Comparison of ENCODE assay signal across 8 cellular contexts in the genomic region with DNA sequence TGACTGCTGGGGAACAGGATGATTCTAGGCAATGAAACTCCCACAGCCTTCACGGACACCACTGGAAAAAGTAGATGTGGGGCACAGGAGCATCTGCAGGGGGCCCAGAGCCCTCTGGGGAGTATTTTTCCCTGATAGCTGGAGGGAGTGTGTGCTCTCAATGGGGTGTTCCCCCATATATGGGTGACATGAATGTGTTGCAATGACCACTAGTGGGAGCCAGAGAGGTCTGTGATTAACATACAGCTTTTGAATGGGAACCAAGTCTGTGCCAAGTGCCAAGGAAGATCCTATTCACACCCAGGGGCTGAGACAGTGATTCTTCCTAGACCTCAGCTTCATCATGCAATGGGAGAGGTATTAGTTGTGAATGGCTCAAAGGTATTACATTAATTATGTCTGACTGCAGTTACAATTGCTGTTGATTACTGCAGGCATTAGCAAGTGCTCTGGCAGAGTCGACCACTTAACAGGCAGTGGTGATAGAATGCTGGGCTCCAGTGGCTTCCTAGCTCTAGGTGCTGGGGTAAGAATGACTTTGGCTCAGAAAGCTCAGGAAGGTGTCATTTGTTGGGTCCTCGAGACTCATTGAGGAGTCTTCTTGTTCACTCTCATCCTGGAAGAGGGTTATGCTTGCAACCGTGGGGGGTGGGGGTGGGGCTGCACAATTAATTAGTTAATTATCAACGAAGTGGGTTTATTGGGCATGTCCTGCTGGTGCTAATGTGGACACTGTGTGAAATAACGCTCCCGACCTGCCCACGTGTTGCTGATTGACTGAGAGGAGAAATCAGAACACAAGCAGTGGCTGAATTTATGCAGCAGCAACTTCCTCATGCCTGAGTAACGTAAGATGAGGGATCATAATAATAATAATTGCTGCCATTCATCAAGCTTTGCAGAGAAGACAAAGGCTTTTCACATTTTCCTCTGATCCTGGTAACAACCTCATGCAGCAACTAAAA.
A peak's percentile ranks its signal among the peaks of the same experiment; 100 is the strongest.
DNase-seq lines count a peak whose midpoint lies in the region; ATAC-seq and TF ChIP-seq lines count a peak whose summit lies in the region.

No MANE protein-coding gene starts in this region.

- H4K20me1 ChIP-seq in SK-N-SH (ENCODE audit: insufficient read depth), result no peaks in the 10 kb centered on the region

- ATAC-seq in GM19452 (IDR thresholded peaks at IDR 0.05; ENCODE audit: unreplicated experiment), result peak; percentile 57

- DNase-seq in Caki2 (ENCODE audit: low read depth), result peak; percentile 50
- peak; percentile 78 for DNase-seq in SK-N-SH
- DNase-seq in cardiac fibroblast (ENCODE audit: low read depth in 2 of 2), result peak; percentile 74 to 76
- DNase-seq in kidney glomerular epithelial cell (lab: John Stamatoyannopoulos, UW), result peak; percentile 30
- DNase-seq in stimulated activated CD4-positive, alpha-beta T cell treated with anti-CD3 and anti-CD28 coated beads, Interleukin-2, amount 100 ng/mL, for 48 hours, result peak; percentile 43 to 56
- DNase-seq in OCI-M2 (lab: John Stamatoyannopoulos, UW; ENCODE audit: unreplicated experiment), result no peak

- no peaks in the 10 kb centered on the region for H3F3A ChIP-seq in SK-N-SH (replicated peaks; ENCODE audit: insufficient read depth)

- no peaks in the 10 kb centered on the region for H3K9me3 ChIP-seq in SK-N-SH

- WGBS in SK-N-SH (ENCODE audit: low lambda C conversion rate), result 44% methylated on average over 9 of the region's 9 CpGs

- no peaks in the 10 kb centered on the region for H3K79me2 ChIP-seq in SK-N-SH (ENCODE audit: insufficient read depth)

- H3K4me3 ChIP-seq in SK-N-SH (ENCODE audit: low read depth in 2 of 2, low read length in 1 of 2) (no peak overlapping the region), cardiac fibroblast (replicated peaks in 1 of 2; ENCODE audit: low read depth in 2 of 2, low read length in 2 of 2) (no peak overlapping the region)

- H3K9ac ChIP-seq in SK-N-SH, result no peak overlapping the region

- H3K4me1 ChIP-seq in SK-N-SH (ENCODE audit: control insufficient read depth in 1 of 2, insufficient read depth in 2 of 2, low read depth in 1 of 2, low read length in 1 of 2), result peaks cover 7 to 81% of the 10 kb centered on the region in 2 experiments; a peak in 2 of 4 replicates

- H3K4me2 ChIP-seq in SK-N-SH, result no peak overlapping the region

- in situ Hi-C loops in Caki2 (cut with HindIII; ENCODE audit: low pct_unique_long_range_greater_than_20kb, low sequenced_read_pairs), result no loop called here

- TF ChIP-seq CTCF in LNCAP (IDR thresholded peaks at IDR 0.05), result peak; percentile 79
- TF ChIP-seq CTCF in SK-N-SH (IDR thresholded peaks at IDR 0.05), result peak; percentile 95
- TF ChIP-seq CTCF in cardiac fibroblast (IDR thresholded peaks at IDR 0.05; ENCODE audit: low read depth, low read length), result peak; percentile 77

- POLR2A ChIA-PET in SK-N-SH (lab: Yijun Ruan, JAX), result interaction anchor here (0.7 to 2.3 kb wide), 6 partner anchors 11 to 260 kb away, joined by 3 to 10 read pairs (median 4); no protein-coding TSS in a partner anchor

- TF ChIP-seq EP300 in SK-N-SH (IDR thresholded peaks at IDR 0.05; ENCODE audit: borderline replicate concordance in 1 of 2, low read depth in 1 of 2, low read length in 1 of 2), result no peak

- peak overlapping the region in 1 of 2 experiments; percentile 93; a peak in 2 of 4 replicates for H3K27ac ChIP-seq in SK-N-SH (ENCODE audit: low read depth in 2 of 2, low read length in 1 of 2)

- peak; percentile 73 for TF ChIP-seq RAD21 in SK-N-SH (IDR thresholded peaks at IDR 0.05; ENCODE audit: low read length)

- CTCF ChIA-PET in SK-N-SH (lab: Yijun Ruan, JAX), result interaction anchor here (0.5 to 6.3 kb wide), 101 partner anchors 8 to 764 kb away, joined by 3 to 91 read pairs (median 5); a partner anchor contains a TSS

- no peak overlapping the region for H2AFZ ChIP-seq in SK-N-SH (ENCODE audit: low read depth)

- H3K27me3 ChIP-seq in SK-N-SH (ENCODE audit: insufficient read depth), result no peaks in the 10 kb centered on the region

- H3K9me2 ChIP-seq in SK-N-SH, result no peaks in the 10 kb centered on the region

- H3K36me3 ChIP-seq in SK-N-SH (replicated peaks in 1 of 2; ENCODE audit: control insufficient read depth in 1 of 2, insufficient read depth in 2 of 2, low read length in 1 of 2), result peaks cover 0 to 7% of the 10 kb centered on the region in 2 experiments

TF ChIP-seq in SK-N-SH, 30 proteins besides CTCF, POLR2A, EP300 and RAD21:
- TF ChIP-seq YY1 (IDR thresholded peaks at IDR 0.05; ENCODE audit: low read depth) (no peak), SMC3 (IDR thresholded peaks at IDR 0.05; ENCODE audit: low read depth, low read length) (peak; percentile 62), TCF12 (IDR thresholded peaks at IDR 0.05) (no peak), EZH2phosphoT487 (IDR thresholded peaks at IDR 0.05; ENCODE audit: borderline replicate concordance, low read depth) (no peak), NFIC (IDR thresholded peaks at IDR 0.05; ENCODE audit: borderline replicate concordance) (no peak)
- TF ChIP-seq, protein P1, sequence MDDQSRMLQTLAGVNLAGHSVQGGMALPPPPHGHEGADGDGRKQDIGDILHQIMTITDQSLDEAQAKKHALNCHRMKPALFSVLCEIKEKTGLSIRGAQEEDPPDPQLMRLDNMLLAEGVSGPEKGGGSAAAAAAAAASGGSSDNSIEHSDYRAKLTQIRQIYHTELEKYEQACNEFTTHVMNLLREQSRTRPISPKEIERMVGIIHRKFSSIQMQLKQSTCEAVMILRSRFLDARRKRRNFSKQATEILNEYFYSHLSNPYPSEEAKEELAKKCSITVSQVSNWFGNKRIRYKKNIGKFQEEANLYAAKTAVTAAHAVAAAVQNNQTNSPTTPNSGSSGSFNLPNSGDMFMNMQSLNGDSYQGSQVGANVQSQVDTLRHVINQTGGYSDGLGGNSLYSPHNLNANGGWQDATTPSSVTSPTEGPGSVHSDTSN (IDR thresholded peaks at IDR 0.05), result no peak
